ENCODE assay signal across 23 cellular contexts in the genomic region with DNA sequence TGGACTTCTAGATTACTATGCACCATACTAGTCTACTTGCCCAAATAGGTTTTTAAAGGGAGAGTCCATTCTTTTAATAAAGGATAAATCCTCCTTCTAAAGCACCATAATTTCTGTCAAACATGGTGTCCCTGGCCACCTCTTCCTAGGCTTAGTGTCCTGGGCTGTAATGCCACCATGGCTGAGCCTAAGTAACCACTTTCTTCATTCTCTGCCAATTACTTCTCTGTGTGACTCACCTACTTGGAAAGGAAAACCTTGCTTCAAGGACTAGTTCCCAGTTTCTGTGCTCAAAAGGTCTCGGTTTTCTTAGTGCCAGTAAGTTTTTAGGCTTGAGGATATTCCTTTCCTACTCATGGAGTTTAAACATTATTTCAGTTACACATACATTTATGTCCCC.
A peak's percentile ranks its signal among the peaks of the same experiment; 100 is the strongest.
DNase-seq lines count a peak whose midpoint lies in the region; ATAC-seq and TF ChIP-seq lines count a peak whose summit lies in the region.
"Had no signal": no experiment of that assay in that cellular context is flagged by ENCODE, and none has a peak within 500 bp of the region (broad histone marks: within the 10 kb centered on the region; RNA-seq: fewer than 3 reads in every experiment).

No MANE protein-coding gene starts in this region.

- H3F3A ChIP-seq in PC-3 (ENCODE audit: low read length, unreplicated experiment): no peaks in the 10 kb centered on the region

- no peak overlapping the region for H3K4me3 ChIP-seq in PC-3 (ENCODE audit: low read length)
- no peak overlapping the region for H3K4me3 ChIP-seq in epithelial cell of esophagus (ENCODE audit: low read length)
- H3K4me3 ChIP-seq in osteoblast (ENCODE audit: insufficient read depth, low read length): no peak overlapping the region
- H3K4me3 ChIP-seq: adrenal gland, esophagus muscularis mucosa, ovary, right lobe of liver, tibial nerve had no signal

- peak; percentile 25 for DNase-seq in EL
- peak; percentile 38 for DNase-seq in PC-3
- peak; percentile 32 for DNase-seq in epithelial cell of esophagus (ENCODE audit: low read depth)
- DNase-seq in osteoblast (ENCODE audit: insufficient read length, low spot score, missing footprints): peak; percentile 70
- no peak for DNase-seq in NCI-H1092 treated with DMSO at 0.1 percent for 48 hours (lab: John Stamatoyannopoulos, UW)
- no peak for DNase-seq in OCI-M1 (lab: John Stamatoyannopoulos, UW)
- DNase-seq in NCI-H748 treated with DMSO at 0.1 percent for 48 hours (lab: John Stamatoyannopoulos, UW): no peak
- DNase-seq: activated CD4-positive, alpha-beta T cell treated with anti-CD3 and anti-CD28 coated beads, Interleukin-2, amount 50 U/mL, for 4 hours; activated gamma-delta T cell; cerebellar nuclear complex; H9; immature natural killer cell; NCI-H1092; NCI-H510A treated with DMSO at 0.1 percent for 48 hours; ovary; right lobe of liver; SHP77 treated with DMSO at 0.1 percent for 48 hours; stimulated activated naive CD4-positive, alpha-beta T cell treated with Interleukin-2 at 50 U/mL for 16 hours had no signal

- POLR2A ChIA-PET in PC-3 (lab: Charles Lee; ENCODE audit: unreplicated experiment): no interaction called here

- intact Hi-C loops in PC-3 (cut with micrococcal nuclease): no loop called here

- H3K79me2 ChIP-seq in PC-3 (ENCODE audit: low read length): no peaks in the 10 kb centered on the region
- no peaks in the 10 kb centered on the region for H3K79me2 ChIP-seq in osteoblast (ENCODE audit: insufficient read depth, low read length)

- no peaks in the 10 kb centered on the region for H3K36me3 ChIP-seq in PC-3 (ENCODE audit: low read depth, low read length)
- no peaks in the 10 kb centered on the region for H3K36me3 ChIP-seq in osteoblast (ENCODE audit: insufficient read depth, low read length)
- H3K36me3 ChIP-seq: adrenal gland, ovary, right lobe of liver had no signal

- BruUV-seq in PC-3 (replicated peaks; lab: Mats Ljungman, UMichigan): no TSS peak

- H3K9me3 ChIP-seq in PC-3 (ENCODE audit: low read length) (no peaks in the 10 kb centered on the region), osteoblast (ENCODE audit: low read depth, low read length) (no peaks in the 10 kb centered on the region)
- H3K9me3 ChIP-seq: esophagus muscularis mucosa, ovary, right lobe of liver, tibial nerve had no signal

- CTCF ChIA-PET in PC-3 (lab: Charles Lee): no interaction called here

- H4K20me1 ChIP-seq in PC-3 (ENCODE audit: low read length) (no peaks in the 10 kb centered on the region), osteoblast (ENCODE audit: insufficient read depth, low read length) (peaks cover 3% of the 10 kb centered on the region)

- H3K9me2 ChIP-seq in PC-3 (replicated peaks; ENCODE audit: low read length): no peaks in the 10 kb centered on the region

- TF ChIP-seq CTCF in PC-3 (conservative IDR thresholded peaks at IDR 0.05; ENCODE audit: low read depth, low read length) (no peak), epithelial cell of esophagus (IDR thresholded peaks at IDR 0.05; ENCODE audit: insufficient read depth, low read depth, low read length, missing control alignments) (no peak), osteoblast (IDR thresholded peaks at IDR 0.05; ENCODE audit: extremely low read depth, low read depth, low read length) (no peak)

- H3K4me1 ChIP-seq in PC-3 (ENCODE audit: insufficient read depth, low read length) (no peaks in the 10 kb centered on the region), osteoblast (ENCODE audit: insufficient read depth, low read length) (peaks cover 5% of the 10 kb centered on the region)
- H3K4me1 ChIP-seq: adrenal gland, esophagus muscularis mucosa, right lobe of liver, tibial nerve had no signal

- H2AFZ ChIP-seq in PC-3 (ENCODE audit: low read length): no peak overlapping the region
- no peak overlapping the region for H2AFZ ChIP-seq in osteoblast (ENCODE audit: low read length)

- no peaks in the 10 kb centered on the region for H3K27me3 ChIP-seq in PC-3 (ENCODE audit: low read length)
- no peaks in the 10 kb centered on the region for H3K27me3 ChIP-seq in osteoblast (ENCODE audit: insufficient read depth, low read length)
- H3K27me3 ChIP-seq: adrenal gland, esophagus muscularis mucosa, ovary, right lobe of liver, tibial nerve had no signal

- H3K27ac ChIP-seq in PC-3 (ENCODE audit: low read length) (no peak overlapping the region), osteoblast (ENCODE audit: low read depth, low read length) (no peak overlapping the region)
- H3K27ac ChIP-seq: adrenal gland, esophagus muscularis mucosa, HL-60, ovary, right lobe of liver, tibial nerve had no signal

- no peak overlapping the region for H3K4me2 ChIP-seq in PC-3 (ENCODE audit: low read length)
- no peak overlapping the region for H3K4me2 ChIP-seq in osteoblast (ENCODE audit: insufficient read depth, low read length)

- H3K9ac ChIP-seq in PC-3 (ENCODE audit: low read length): no peak overlapping the region

- ATAC-seq in PC-3 (peak; percentile 53), GM21515 (IDR thresholded peaks at IDR 0.05; ENCODE audit: unreplicated experiment) (no peak)
- ATAC-seq: right lobe of liver had no signal

Comparison
In these comparisons a context has a peak if more than half of its experiments do, and no peak if none do; other contexts are left out.
1. DNase-seq: peak in EL (single experiment), PC-3 (single experiment), epithelial cell of esophagus (single experiment) and osteoblast (single experiment); none in NCI-H1092 treated with DMSO at 0.1 percent for 48 hours (single experiment), OCI-M1 (single experiment) and NCI-H748 treated with DMSO at 0.1 percent for 48 hours (single experiment).